Comparison of ENCODE assay signal across 8 cellular contexts in genomic region chr11:33065445-33066178, GRCh38. TPM values are rescaled to one million over a fixed set of nuclear protein-coding genes. Genes with fewer than 3 reads are reported as not detected.
A peak's percentile ranks its signal among the peaks of the same experiment; 100 is the strongest.
DNase-seq lines count a peak whose midpoint lies in the region; ATAC-seq and FAIRE-seq lines count a peak whose summit lies in the region.

No MANE protein-coding gene starts in this region.

- H3K4me3 Mint-ChIP-seq in activated naive CD4-positive, alpha-beta T cell treated with anti-CD3 and anti-CD28 coated beads for 36 hours = no peak overlapping the region

- no peak overlapping the region for H3K27ac Mint-ChIP-seq in activated naive CD4-positive, alpha-beta T cell treated with anti-CD3 and anti-CD28 coated beads for 36 hours

- H3K36me3 Mint-ChIP-seq in activated naive CD4-positive, alpha-beta T cell treated with anti-CD3 and anti-CD28 coated beads for 36 hours (ENCODE audit: low read depth) = peaks cover 13% of the 10 kb centered on the region

- DNase-seq in C1 segment of cervical spinal cord (lab: John Stamatoyannopoulos, UW) (peak in 10 of 14 donors; percentile 8 to 46 (median 18)), LoVo (ENCODE audit: low spot score) (peak; percentile 64), SKM-1 (lab: John Stamatoyannopoulos, UW; ENCODE audit: unreplicated experiment) (peak; percentile 18), Right ventricle myocardium inferior (ENCODE audit: missing footprints) (peak; percentile 86), posterior vena cava (ENCODE audit: low spot score) (peak; percentile 91), urothelium cell line (ENCODE audit: low spot score) (peak; percentile 54)
- DNase-seq in activated naive CD4-positive, alpha-beta T cell treated with anti-CD3 and anti-CD28 coated beads for 36 hours = peak; percentile 86

- no peaks in the 10 kb centered on the region for H3K9me3 Mint-ChIP-seq in activated naive CD4-positive, alpha-beta T cell treated with anti-CD3 and anti-CD28 coated beads for 36 hours

- H3K4me1 Mint-ChIP-seq in activated naive CD4-positive, alpha-beta T cell treated with anti-CD3 and anti-CD28 coated beads for 36 hours (ENCODE audit: low read depth) = peaks cover 41% of the 10 kb centered on the region

- CTCF ChIA-PET in activated naive CD4-positive, alpha-beta T cell treated with anti-CD3 and anti-CD28 coated beads for 36 hours (lab: Charles Lee) = interaction anchor here (0.6 to 4.4 kb wide), 45 partner anchors 8 to 387 kb away, joined by 3 to 39 read pairs (median 4); partner anchors contain the start of genes DEPDC7 and TCP11L1

- peak; percentile 56 for FAIRE-seq in urothelium cell line (lab: Jason Lieb, UNC)

- ATAC-seq in GM21390 (IDR thresholded peaks at IDR 0.05; ENCODE audit: unreplicated experiment) (peak; percentile 47), Right ventricle myocardium inferior (peak; percentile 73)

- intact Hi-C loops in activated naive CD4-positive, alpha-beta T cell treated with anti-CD3 and anti-CD28 coated beads for 36 hours (cut with micrococcal nuclease) = loop anchor here (1.0 to 10.0 kb wide), 8 partner anchors 105 to 741 kb away; partner anchors contain the start of gene EIF3M
- intact Hi-C loops in Right ventricle myocardium inferior (cut with DNase I) = loop anchor here (2.0 to 10.0 kb wide), 2 partner anchors 103 to 261 kb away; no protein-coding TSS in a partner anchor
- intact Hi-C loops in posterior vena cava (cut with DNase I) = loop anchor here (1.0 to 5.0 kb wide), 2 partner anchors 47 to 103 kb away; no protein-coding TSS in a partner anchor

- H3K27me3 Mint-ChIP-seq in activated naive CD4-positive, alpha-beta T cell treated with anti-CD3 and anti-CD28 coated beads for 36 hours (ENCODE audit: low read depth) = peaks cover 1% of the 10 kb centered on the region

RNA-seq across cellular contexts. Expression of gene TCP11L1, which starts 26.2 kb away (rescaled TPM):
- 1 to 10 TPM; 4.8 to 5.7 TPM for total RNA-seq in activated naive CD4-positive, alpha-beta T cell treated with anti-CD3 and anti-CD28 coated beads for 36 hours
- total RNA-seq in Right ventricle myocardium inferior (6.4 TPM), posterior vena cava (10 to 100 TPM; 25.4 to 28.3 TPM)

RNA-seq across cellular contexts. Expression of gene DEPDC7, which starts 49.9 kb away (rescaled TPM):
- total RNA-seq in activated naive CD4-positive, alpha-beta T cell treated with anti-CD3 and anti-CD28 coated beads for 36 hours = 1 to 10 TPM; 2.2 to 2.5 TPM
- total RNA-seq in Right ventricle myocardium inferior = 0.49 TPM
- total RNA-seq in posterior vena cava = 1 to 10 TPM; 1.4 TPM

Comparison
In these comparisons a context has a peak if more than half of its experiments do, and no peak if none do; other contexts are left out.
1. Peak in every context shown above with its lines: DNase-seq and ATAC-seq.
2. DNase-seq: peak in every context shown above with its lines; median percentile 91 in posterior vena cava; 86 in activated naive CD4-positive, alpha-beta T cell treated with anti-CD3 and anti-CD28 coated beads for 36 hours; 86 in Right ventricle myocardium inferior; 64 in LoVo; 54 in urothelium cell line; 18 in SKM-1; 18 in C1 segment of cervical spinal cord.